Comparison of ENCODE assay signal across 22 cellular contexts in genomic region chr5:169512385-169512784, GRCh38.
"Had no signal": no experiment of that assay in that cellular context is flagged by ENCODE, and none has a peak within 500 bp of the region (broad histone marks: within the 10 kb centered on the region; RNA-seq: fewer than 3 reads in every experiment).

No MANE protein-coding gene starts in this region.

- H3K36me3 ChIP-seq: left lung, lower lobe of right lung, sigmoid colon, suprapubic skin, thyroid gland, upper lobe of left lung, uterus had no signal

- H3K4me1 ChIP-seq: foreskin keratinocyte, left lung, lower lobe of right lung, sigmoid colon, suprapubic skin, thyroid gland, upper lobe of left lung, uterus had no signal

- H3K9me3 ChIP-seq: left lung, lower lobe of right lung, sigmoid colon, suprapubic skin, thyroid gland, uterus had no signal

- H3K4me3 Mint-ChIP-seq: endodermal cell, immature natural killer cell, memory B cell, mesothelial cell of epicardium, natural killer cell, neural crest cell had no signal

- H3K36me3 Mint-ChIP-seq: immature natural killer cell, memory B cell, mesothelial cell of epicardium, natural killer cell had no signal

- H3K27me3 ChIP-seq: left lung, sigmoid colon, suprapubic skin, thyroid gland, upper lobe of left lung, uterus had no signal

- H3K4me3 ChIP-seq: left lung, lower lobe of right lung, sigmoid colon, skin epidermis, suprapubic skin, thyroid gland, upper lobe of left lung, uterus had no signal

- H3K4me1 Mint-ChIP-seq: immature natural killer cell, memory B cell, mesothelial cell of epicardium, natural killer cell, neural crest cell had no signal

- H3K27ac ChIP-seq: foreskin keratinocyte, left lung, lower lobe of right lung, sigmoid colon, skin epidermis, suprapubic skin, thyroid gland, upper lobe of left lung, uterus had no signal

- H3K27ac Mint-ChIP-seq: endodermal cell, immature natural killer cell, memory B cell, mesothelial cell of epicardium, natural killer cell had no signal

- FAIRE-seq: endothelial cell of umbilical vein, keratinocyte had no signal

- DNase-seq: effector CD4-positive, alpha-beta T cell; endodermal cell; erythroblast; foreskin keratinocyte; immature natural killer cell; left lung; lower lobe of right lung; natural killer cell; posterior cingulate gyrus; sigmoid colon; stimulated activated CD4-positive, alpha-beta T cell treated with anti-CD3 and anti-CD28 coated beads, Interleukin-2, amount 100 ng/mL, for 24 hours; stimulated activated naive CD8-positive, alpha-beta T cell treated with anti-CD3 and anti-CD28 coated beads, Interleukin-15, Interleukin-2, amounts not matched to agents 100 U/mL and 50 U/mL, for 24 hours; thyroid gland; upper lobe of left lung; uterus had no signal

- H3K9me3 Mint-ChIP-seq: immature natural killer cell, mesothelial cell of epicardium had no signal

- ATAC-seq: left lung; lower lobe of right lung; natural killer cell; stimulated activated naive CD8-positive, alpha-beta T cell treated with anti-CD3 and anti-CD28 coated beads, Interleukin-15, Interleukin-2, amounts not matched to agents 100 U/mL and 50 U/mL, for 24 hours had no signal
